10 cellular contexts compared by ENCODE assay signal in genomic region chr19:44718441-44719261, GRCh38. TPM values are rescaled to one million over a fixed set of nuclear protein-coding genes. Genes with fewer than 3 reads are reported as not detected.
DNase-seq lines count a peak whose midpoint lies in the region; ATAC-seq, FAIRE-seq and TF ChIP-seq lines count a peak whose summit lies in the region.
"Had no signal": no experiment of that assay in that cellular context is flagged by ENCODE, and none has a peak within 500 bp of the region (broad histone marks: within the 10 kb centered on the region; RNA-seq: fewer than 3 reads in every experiment).

No MANE protein-coding gene starts in this region.

- intact Hi-C loops in esophagus squamous epithelium (cut with DNase I) = no loop called here

- peaks cover 0 to 9% (median 0%) of the 10 kb centered on the region in 3 donors for H3K9me3 ChIP-seq in esophagus squamous epithelium
- no peaks in the 10 kb centered on the region for H3K9me3 ChIP-seq in muscle layer of colon (ENCODE audit: low read length)
- H3K9me3 ChIP-seq: neutrophil had no signal

- H3K36me3 ChIP-seq in esophagus squamous epithelium (no peaks in the 10 kb centered on the region), muscle layer of colon (ENCODE audit: insufficient read depth, low read length) (no peaks in the 10 kb centered on the region)
- H3K36me3 ChIP-seq: neutrophil had no signal

- 39 to 69% methylated on average over 2 to 7 of the region's 11 CpGs for WGBS in esophagus squamous epithelium, 2 donors

- H3K9ac ChIP-seq in muscle layer of colon (ENCODE audit: low read length) = no peak overlapping the region

- no peak for TF ChIP-seq CTCF in esophagus squamous epithelium (IDR thresholded peaks at IDR 0.05)

- ATAC-seq in GM19463 (IDR thresholded peaks at IDR 0.05; ENCODE audit: unreplicated experiment) = no peak

- no peak for FAIRE-seq in GM19239 (lab: Jason Lieb, UNC)

- H3K4me3 ChIP-seq in esophagus squamous epithelium (peak overlapping the region in 2 of 4 donors; percentile 16 to 41), muscle layer of colon (ENCODE audit: low read depth in 1 of 2, low read length in 2 of 2) (peak overlapping the region in 1 of 2 donors; percentile 14)

- DNase-seq in Ammon's horn (ENCODE audit: low spot score) (peak; percentile 48), NCI-H2029 (lab: John Stamatoyannopoulos, UW) (peak; percentile 89), esophagus squamous epithelium (lab: John Stamatoyannopoulos, UW) (no peak), activated gamma-delta T cell (lab: John Stamatoyannopoulos, UW) (no peak), GM19239 (ENCODE audit: insufficient read length, low spot score) (no peak), germinal center (ENCODE audit: low spot score) (no peak)

- TF ChIP-seq POLR2A in esophagus squamous epithelium (IDR thresholded peaks at IDR 0.05) = no peak

- H3K4me1 ChIP-seq in esophagus squamous epithelium = peaks cover 17 to 48% (median 35%) of the 10 kb centered on the region in 3 donors
- peaks cover 16% of the 10 kb centered on the region for H3K4me1 ChIP-seq in muscle layer of colon (ENCODE audit: insufficient read depth, low read length)

- H3K27ac ChIP-seq in esophagus squamous epithelium = peak overlapping the region; percentile 61 to 88 (median 78)
- peak overlapping the region; percentile 34 for H3K27ac ChIP-seq in muscle layer of colon (ENCODE audit: low read depth, low read length)
- H3K27ac ChIP-seq: neutrophil had no signal

- H3K27me3 ChIP-seq in esophagus squamous epithelium = no peaks in the 10 kb centered on the region
- H3K27me3 ChIP-seq in muscle layer of colon (ENCODE audit: control insufficient read depth in 1 of 2, insufficient read depth in 2 of 2, low read length in 2 of 2) = no peaks in the 10 kb centered on the region

RNA-seq across cellular contexts. Expression of gene CEACAM16, which starts 19.7 kb away (rescaled TPM):
- not detected for total RNA-seq in esophagus squamous epithelium
- total RNA-seq: T-helper 2 cell treated with Interferon-gamma antibody and Interleukin-4, amounts not matched to agents 100 ng/mL and 5 ng/mL, for 36 hours had no signal

RNA-seq across cellular contexts. Expression of gene BCL3, which starts 29.9 kb away (rescaled TPM):
- 10 to 100 TPM; 26.6 to 88.9 (median 51.4) TPM for total RNA-seq in esophagus squamous epithelium

RNA-seq across cellular contexts. Expression of gene CEACAM19, which starts 47.4 kb away (rescaled TPM):
- total RNA-seq in esophagus squamous epithelium = 1 to 10 TPM; 2.3 to 7.6 (median 4.6) TPM

RNA-seq across cellular contexts. Expression of gene CBLC, which starts 59.0 kb away (rescaled TPM):
- total RNA-seq in esophagus squamous epithelium = 10 to 100 TPM; 26.9 to 75.7 (median 49.1) TPM
- total RNA-seq: T-helper 2 cell treated with Interferon-gamma antibody and Interleukin-4, amounts not matched to agents 100 ng/mL and 5 ng/mL, for 36 hours had no signal

Comparison
In these comparisons a context has a peak if more than half of its experiments do, and no peak if none do; other contexts are left out.
1. DNase-seq: peak in Ammon's horn (single experiment) and NCI-H2029 (single experiment); none in esophagus squamous epithelium (single experiment), activated gamma-delta T cell (single experiment), GM19239 (single experiment) and germinal center (single experiment).